In genomic region chr1:159867322-159868064, GRCh38 we compare ENCODE assay signal across 9 cellular contexts. TPM values are rescaled to one million over a fixed set of nuclear protein-coding genes. Genes with fewer than 3 reads are reported as not detected.
DNase-seq lines count a peak whose midpoint lies in the region; TF ChIP-seq lines count a peak whose summit lies in the region.
"Had no signal": no experiment of that assay in that cellular context is flagged by ENCODE, and none has a peak within 500 bp of the region (broad histone marks: within the 10 kb centered on the region; RNA-seq: fewer than 3 reads in every experiment).

No MANE protein-coding gene starts in this region.

- intact Hi-C loops in transverse colon (cut with DNase I; ENCODE audit: low total_unique reads): no loop called here
- intact Hi-C loops in head of caudate nucleus (cut with DNase I): no loop called here
- intact Hi-C loops in sigmoid colon (cut with DNase I): no loop called here

- 23% methylated on average over 13 of the region's 13 CpGs; no CpG with 5 or more reads in 1 of the 2 donors for WGBS in transverse colon (ENCODE audit: low coverage in 1 of 2), 2 donors
- WGBS in sigmoid colon, 2 donors: 20 to 54% methylated on average over 13 of the region's 13 CpGs

- H3K4me3 ChIP-seq in transverse colon (no peak overlapping the region), sigmoid colon (no peak overlapping the region)
- H3K4me3 ChIP-seq: SJCRH30 had no signal

- no peak for TF ChIP-seq CTCF in RWPE1 (conservative IDR thresholded peaks at IDR 0.05; ENCODE audit: low read depth)
- no peak for TF ChIP-seq CTCF in transverse colon (IDR thresholded peaks at IDR 0.05)
- no peak for TF ChIP-seq CTCF in sigmoid colon (IDR thresholded peaks at IDR 0.05)

- TF ChIP-seq EP300 in transverse colon (IDR thresholded peaks at IDR 0.05; ENCODE audit: low read depth): no peak
- no peak for TF ChIP-seq EP300 in sigmoid colon (IDR thresholded peaks at IDR 0.05)

- CTCF ChIA-PET in RWPE1 (lab: Yijun Ruan, JAX): no interaction called here

- H3K36me3 ChIP-seq in transverse colon: no peaks in the 10 kb centered on the region
- no peaks in the 10 kb centered on the region for H3K36me3 ChIP-seq in sigmoid colon
- H3K36me3 ChIP-seq: SJCRH30 had no signal

- POLR2A ChIA-PET in RWPE1 (lab: Yijun Ruan, JAX; ENCODE audit: low non-redundant PET): no interaction called here

- DNase-seq in NCI-H1417 (lab: John Stamatoyannopoulos, UW): peak; percentile 74 to 93 (median 92)
- peak; percentile 71 for DNase-seq in RWPE1 (ENCODE audit: low spot score)
- peak; percentile 83 for DNase-seq in iPS-NIHi11 (ENCODE audit: low spot score)
- peak; percentile 87 for DNase-seq in transverse colon
- DNase-seq in activated effector memory CD4-positive, alpha-beta T cell treated with anti-CD3 and anti-CD28 coated beads, Interleukin-2, amount 50 U/mL, for 16 hours: no peak
- DNase-seq in SKM-1 (lab: John Stamatoyannopoulos, UW; ENCODE audit: unreplicated experiment): no peak
- DNase-seq in head of caudate nucleus: no peak
- no peak for DNase-seq in sigmoid colon

- TF ChIP-seq POLR2A in transverse colon (IDR thresholded peaks at IDR 0.05) (no peak), sigmoid colon (IDR thresholded peaks at IDR 0.05) (no peak)

- H3K27me3 ChIP-seq in transverse colon (peaks cover 8% of the 10 kb centered on the region), sigmoid colon (peaks cover 0 to 28% (median 3%) of the 10 kb centered on the region in 3 donors)

- H3K27ac ChIP-seq in RWPE1: peak overlapping the region; percentile 80
- peak overlapping the region; percentile 71 to 83 (median 76) for H3K27ac ChIP-seq in transverse colon
- H3K27ac ChIP-seq in sigmoid colon: peak overlapping the region in 1 of 4 donors; percentile 55
- H3K27ac ChIP-seq: SJCRH30 had no signal

- peaks cover 9 to 25% (median 17%) of the 10 kb centered on the region in 4 donors for H3K4me1 ChIP-seq in transverse colon
- H3K4me1 ChIP-seq in sigmoid colon: peaks cover 0 to 14% (median 10%) of the 10 kb centered on the region in 4 donors
- H3K4me1 ChIP-seq: SJCRH30 had no signal

- H3K9me3 ChIP-seq in transverse colon (no peaks in the 10 kb centered on the region), sigmoid colon (no peaks in the 10 kb centered on the region)
- H3K9me3 ChIP-seq: SJCRH30 had no signal

- in situ Hi-C loops in transverse colon (cut with MboI; ENCODE audit: low pct_ligation_motif_present in 1 of 4, low pct_unique_long_range_greater_than_20kb in 1 of 4, low sequenced_read_pairs in 3 of 4): no loop called here

RNA-seq across cellular contexts. Expression of gene VSIG8, which starts 5.0 kb away (rescaled TPM):
- not detected for total RNA-seq in transverse colon
- total RNA-seq in sigmoid colon: not detected
- polyA plus RNA-seq in sigmoid colon: under 1 TPM in 1 of 3 donors, not detected in 2; 0.10 TPM
- total RNA-seq: SJCRH30 had no signal

RNA-seq across cellular contexts. Expression of gene CFAP45, which starts 32.5 kb away (rescaled TPM):
- total RNA-seq in transverse colon (under 1 TPM in 1 of 4 donors, not detected in 3; 0.32 TPM), sigmoid colon (1 to 10 TPM in 1 of 4 donors, under 1 TPM in 1, not detected in 2; 0.81 to 1.8 TPM)
- 1 to 10 TPM in 1 of 3 donors, under 1 TPM in 1, not detected in 1; 0.29 to 1.2 TPM for polyA plus RNA-seq in sigmoid colon

RNA-seq across cellular contexts. Expression of gene SLAMF8, which starts 40.8 kb away (rescaled TPM):
- total RNA-seq in transverse colon (1 to 10 TPM in 3 of 4 donors, under 1 TPM in 1; 0.37 to 7.1 (median 2.3) TPM), sigmoid colon (1 to 10 TPM; 3.3 to 5.0 (median 4.3) TPM)
- 10 to 100 TPM in 2 of 3 donors, 1 to 10 TPM in 1; 2.4 to 16.2 (median 13.3) TPM for polyA plus RNA-seq in sigmoid colon
- total RNA-seq: SJCRH30 had no signal

RNA-seq across cellular contexts. Expression of gene TAGLN2, which starts 57.8 kb away (rescaled TPM):
- total RNA-seq in transverse colon (100 to 1,000 TPM in 3 of 4 donors, 10 to 100 TPM in 1; 65.1 to 235 (median 168) TPM), sigmoid colon (100 to 1,000 TPM in 2 of 4 donors, 10 to 100 TPM in 2; 88.8 to 109 (median 99.0) TPM)
- polyA plus RNA-seq in sigmoid colon: 100 to 1,000 TPM; 383 to 770 (median 531) TPM

Comparison
In these comparisons a context has a peak if more than half of its experiments do, and no peak if none do; other contexts are left out.
1. DNase-seq: peak in NCI-H1417 (3 of 3), RWPE1 (single experiment), iPS-NIHi11 (single experiment) and transverse colon (single experiment); none in activated effector memory CD4-positive, alpha-beta T cell treated with anti-CD3 and anti-CD28 coated beads, Interleukin-2, amount 50 U/mL, for 16 hours (single experiment), SKM-1 (single experiment), head of caudate nucleus (0 of 42) and sigmoid colon (single experiment).